In genomic region chr15:66142341-66142740, GRCh38 we compare ENCODE assay signal across 22 cellular contexts.
"Had no signal": no experiment of that assay in that cellular context is flagged by ENCODE, and none has a peak within 500 bp of the region (broad histone marks: within the 10 kb centered on the region; RNA-seq: fewer than 3 reads in every experiment).

No MANE protein-coding gene starts in this region.

- DNase-seq: activated CD4-positive, alpha-beta T cell treated with anti-CD3 and anti-CD28 coated beads, Interleukin-2, amount 10 ng/mL, durations not matched to agents 7 days and 5 days; activated CD4-positive, CD25-positive, alpha-beta regulatory T cell treated with anti-CD3 and anti-CD28 coated beads, Interleukin-2, amount 50 U/mL, for 72 hours; activated CD8-positive, alpha-beta memory T cell treated with anti-CD3 and anti-CD28 coated beads, Interleukin-2, amount 10 ng/mL, durations not matched to agents 7 days and 5 days; activated CD8-positive, alpha-beta T cell treated with anti-CD3 and anti-CD28 coated beads for 36 hours; activated gamma-delta T cell treated with Interleukin-2 at 50 U/mL for 16 hours; activated T-cell treated with anti-CD3 and anti-CD28 coated beads for 4 hours; aorta; brain microvascular endothelial cell; effector CD8-positive, alpha-beta T cell; erythroblast; foreskin keratinocyte; left lung; natural killer cell; stimulated activated CD4-positive, alpha-beta T cell treated with anti-CD3 and anti-CD28 coated beads, Interleukin-15, amount 100 ng/mL, for 24 hours; stimulated activated CD8-positive, alpha-beta memory T cell treated with anti-CD3 and anti-CD28 coated beads, Interleukin-4, amount 100 ng/mL, for 48 hours; stimulated activated naive B cell treated with anti-CD40 and anti-IgM and Interleukin-4, amounts not matched to agents 10 μg/mL and 1 μg/mL and 100 μg/mL, for 72 hours; WERI-Rb-1 had no signal

- H3K9me3 Mint-ChIP-seq: activated CD4-positive, alpha-beta T cell treated with anti-CD3 and anti-CD28 coated beads, Interleukin-2, amount 10 ng/mL, durations not matched to agents 7 days and 5 days; activated CD8-positive, alpha-beta T cell treated with anti-CD3 and anti-CD28 coated beads for 36 hours; activated naive CD4-positive, alpha-beta T cell treated with anti-CD3 and anti-CD28 coated beads, Interleukin-2, amount 50 U/mL, for 72 hours; activated T-helper 1 cell treated with anti-CD3 and anti-CD28 coated beads, Interleukin-12 subunit alpha, Interleukin-12 subunit beta, Interleukin-2, Interleukin-4 antibody, amounts not matched to agents 30 ng/mL and 10 ng/mL and 1 ng/mL, durations not matched to agents 14 hours and 24 hours and 36 hours; dendritic cell treated with granulocyte-macrophage colony-stimulating factor and Interleukin-4, amounts not matched to agents 40 ng/mL and 50 ng/mL, for 4 days; natural killer cell; stimulated activated naive B cell treated with anti-CD40 and anti-IgM and Interleukin-4, amounts not matched to agents 10 μg/mL and 1 μg/mL and 100 μg/mL, for 72 hours; type B pancreatic cell had no signal

- H3K27me3 Mint-ChIP-seq: activated CD8-positive, alpha-beta T cell treated with anti-CD3 and anti-CD28 coated beads for 36 hours; dendritic cell treated with granulocyte-macrophage colony-stimulating factor and Interleukin-4, amounts not matched to agents 40 ng/mL and 50 ng/mL, for 4 days; stimulated activated naive B cell treated with anti-CD40 and anti-IgM and Interleukin-4, amounts not matched to agents 10 μg/mL and 1 μg/mL and 100 μg/mL, for 72 hours had no signal

- H3K36me3 Mint-ChIP-seq: activated CD8-positive, alpha-beta memory T cell treated with anti-CD3 and anti-CD28 coated beads, Interleukin-2, amount 10 ng/mL, durations not matched to agents 7 days and 5 days; activated naive CD4-positive, alpha-beta T cell treated with anti-CD3 and anti-CD28 coated beads, Interleukin-2, amount 50 U/mL, for 72 hours; natural killer cell; stimulated activated naive B cell treated with anti-CD40 and anti-IgM and Interleukin-4, amounts not matched to agents 10 μg/mL and 1 μg/mL and 100 μg/mL, for 72 hours; type B pancreatic cell had no signal

- H3K27ac Mint-ChIP-seq: activated CD4-positive, alpha-beta T cell treated with anti-CD3 and anti-CD28 coated beads, Interleukin-2, amount 10 ng/mL, durations not matched to agents 7 days and 5 days; activated CD8-positive, alpha-beta memory T cell treated with anti-CD3 and anti-CD28 coated beads, Interleukin-2, amount 10 ng/mL, durations not matched to agents 7 days and 5 days; activated CD8-positive, alpha-beta T cell treated with anti-CD3 and anti-CD28 coated beads for 36 hours; activated naive CD4-positive, alpha-beta T cell treated with anti-CD3 and anti-CD28 coated beads, Interleukin-2, amount 50 U/mL, for 72 hours; activated T-helper 1 cell treated with anti-CD3 and anti-CD28 coated beads, Interleukin-12 subunit alpha, Interleukin-12 subunit beta, Interleukin-2, Interleukin-4 antibody, amounts not matched to agents 30 ng/mL and 10 ng/mL and 1 ng/mL, durations not matched to agents 14 hours and 24 hours and 36 hours; dendritic cell treated with granulocyte-macrophage colony-stimulating factor and Interleukin-4, amounts not matched to agents 40 ng/mL and 50 ng/mL, for 4 days; natural killer cell; stimulated activated naive B cell treated with anti-CD40 and anti-IgM and Interleukin-4, amounts not matched to agents 10 μg/mL and 1 μg/mL and 100 μg/mL, for 72 hours; type B pancreatic cell had no signal

- H3K4me1 Mint-ChIP-seq: activated CD4-positive, alpha-beta T cell treated with anti-CD3 and anti-CD28 coated beads, Interleukin-2, amount 10 ng/mL, durations not matched to agents 7 days and 5 days; natural killer cell had no signal

- H3K4me3 Mint-ChIP-seq: activated CD4-positive, alpha-beta T cell treated with anti-CD3 and anti-CD28 coated beads, Interleukin-2, amount 10 ng/mL, durations not matched to agents 7 days and 5 days; activated CD8-positive, alpha-beta memory T cell treated with anti-CD3 and anti-CD28 coated beads, Interleukin-2, amount 10 ng/mL, durations not matched to agents 7 days and 5 days; activated CD8-positive, alpha-beta T cell treated with anti-CD3 and anti-CD28 coated beads for 36 hours; activated T-helper 1 cell treated with anti-CD3 and anti-CD28 coated beads, Interleukin-12 subunit alpha, Interleukin-12 subunit beta, Interleukin-2, Interleukin-4 antibody, amounts not matched to agents 30 ng/mL and 10 ng/mL and 1 ng/mL, durations not matched to agents 14 hours and 24 hours and 36 hours; dendritic cell treated with granulocyte-macrophage colony-stimulating factor and Interleukin-4, amounts not matched to agents 40 ng/mL and 50 ng/mL, for 4 days; natural killer cell; stimulated activated naive B cell treated with anti-CD40 and anti-IgM and Interleukin-4, amounts not matched to agents 10 μg/mL and 1 μg/mL and 100 μg/mL, for 72 hours; type B pancreatic cell had no signal

- ATAC-seq: activated CD8-positive, alpha-beta memory T cell treated with anti-CD3 and anti-CD28 coated beads, Interleukin-2, amount 10 ng/mL, durations not matched to agents 7 days and 5 days; activated CD8-positive, alpha-beta T cell treated with anti-CD3 and anti-CD28 coated beads for 36 hours; activated naive CD4-positive, alpha-beta T cell treated with anti-CD3 and anti-CD28 coated beads, Interleukin-2, amount 50 U/mL, for 72 hours; foreskin keratinocyte; left lung; natural killer cell; sciatic nerve; stimulated activated naive B cell treated with anti-CD40 and anti-IgM and Interleukin-4, amounts not matched to agents 10 μg/mL and 1 μg/mL and 100 μg/mL, for 72 hours had no signal
